Comparison of ENCODE assay signal across 31 cellular contexts in genomic region chr14:101773378-101773777, GRCh38. TPM values are rescaled to one million over a fixed set of nuclear protein-coding genes. Genes with fewer than 3 reads are reported as not detected.
A peak's percentile ranks its signal among the peaks of the same experiment; 100 is the strongest.
DNase-seq lines count a peak whose midpoint lies in the region; ATAC-seq and TF ChIP-seq lines count a peak whose summit lies in the region.
"Had no signal": no experiment of that assay in that cellular context is flagged by ENCODE, and none has a peak within 500 bp of the region (broad histone marks: within the 10 kb centered on the region; RNA-seq: fewer than 3 reads in every experiment).

No MANE protein-coding gene starts in this region.

- H3K27ac ChIP-seq in HEK293 (ENCODE audit: extremely low read depth, low read depth, low read length): no peak overlapping the region
- peak overlapping the region; percentile 70 for H3K27ac ChIP-seq in SJCRH30
- H3K27ac ChIP-seq in esophagus muscularis mucosa (replicated peaks in 1 of 4): no peak overlapping the region
- no peak overlapping the region for H3K27ac ChIP-seq in endodermal cell (ENCODE audit: low read depth, low read length)
- H3K27ac ChIP-seq: colonic mucosa, lower lobe of right lung, neural progenitor cell, parathyroid adenoma, right atrium auricular region, upper lobe of left lung, VCaP had no signal

- intact Hi-C loops in esophagus muscularis mucosa (cut with DNase I): no loop called here

- H3K4me1 Mint-ChIP-seq in stimulated activated naive B cell treated with anti-CD40 and anti-IgM and Interleukin-4, amounts not matched to agents 10 μg/mL and 1 μg/mL and 100 μg/mL, for 72 hours: peaks cover 48 to 56% of the 10 kb centered on the region in 2 donors
- peaks cover 1% of the 10 kb centered on the region for H3K4me1 Mint-ChIP-seq in endodermal cell
- H3K4me1 Mint-ChIP-seq: CD14-positive monocyte had no signal

- POLR2A ChIA-PET in HEK293 (lab: Yijun Ruan, JAX): no interaction called here

- H3K27me3 Mint-ChIP-seq in stimulated activated naive B cell treated with anti-CD40 and anti-IgM and Interleukin-4, amounts not matched to agents 10 μg/mL and 1 μg/mL and 100 μg/mL, for 72 hours: no peaks in the 10 kb centered on the region
- H3K27me3 Mint-ChIP-seq in endodermal cell (ENCODE audit: insufficient read depth): peaks cover 14% of the 10 kb centered on the region
- H3K27me3 Mint-ChIP-seq: activated CD4-positive, alpha-beta T cell treated with anti-CD3 and anti-CD28 coated beads, Interleukin-2, amount 10 ng/mL, durations not matched to agents 24 days and 14 days had no signal

- no peak overlapping the region for H3K9ac ChIP-seq in endodermal cell (ENCODE audit: extremely low read depth, low read length, poor library complexity, severe bottlenecking)
- H3K9ac ChIP-seq: neural progenitor cell, parathyroid adenoma had no signal

- H3K27ac Mint-ChIP-seq in stimulated activated naive B cell treated with anti-CD40 and anti-IgM and Interleukin-4, amounts not matched to agents 10 μg/mL and 1 μg/mL and 100 μg/mL, for 72 hours: peak overlapping the region; percentile 51
- H3K27ac Mint-ChIP-seq in endodermal cell: no peak overlapping the region
- H3K27ac Mint-ChIP-seq: activated CD4-positive, alpha-beta T cell treated with anti-CD3 and anti-CD28 coated beads, Interleukin-2, amount 10 ng/mL, durations not matched to agents 24 days and 14 days; T-helper 2 cell treated with Interferon-gamma antibody and Interleukin-4, amounts not matched to agents 5 μg/mL and 100 μg/mL, for 36 hours had no signal

- no peak overlapping the region for H3K4me3 Mint-ChIP-seq in stimulated activated naive B cell treated with anti-CD40 and anti-IgM and Interleukin-4, amounts not matched to agents 10 μg/mL and 1 μg/mL and 100 μg/mL, for 72 hours
- no peak overlapping the region for H3K4me3 Mint-ChIP-seq in endodermal cell
- H3K4me3 Mint-ChIP-seq: activated CD4-positive, alpha-beta T cell treated with anti-CD3 and anti-CD28 coated beads, Interleukin-2, amount 10 ng/mL, durations not matched to agents 24 days and 14 days; activated T-cell treated with anti-CD3 and anti-CD28 coated beads, Interleukin-2, amount 50 U/mL, for 4 hours; neural progenitor cell; T-helper 2 cell treated with Interferon-gamma antibody and Interleukin-4, amounts not matched to agents 5 μg/mL and 100 μg/mL, for 36 hours had no signal

- WGBS in esophagus muscularis mucosa: 86% methylated on average over 2 of the region's 2 CpGs
- 89 to 90% methylated on average over 2 of the region's 2 CpGs for WGBS in endodermal cell (ENCODE audit: insufficient coverage in 1 of 2, insufficient read length in 1 of 2), 2 experiments

- no peaks in the 10 kb centered on the region for H3K9me3 Mint-ChIP-seq in stimulated activated naive B cell treated with anti-CD40 and anti-IgM and Interleukin-4, amounts not matched to agents 10 μg/mL and 1 μg/mL and 100 μg/mL, for 72 hours
- no peaks in the 10 kb centered on the region for H3K9me3 Mint-ChIP-seq in endodermal cell
- H3K9me3 Mint-ChIP-seq: activated CD4-positive, alpha-beta T cell treated with anti-CD3 and anti-CD28 coated beads, Interleukin-2, amount 10 ng/mL, durations not matched to agents 24 days and 14 days; activated T-cell treated with anti-CD3 and anti-CD28 coated beads, Interleukin-2, amount 50 U/mL, for 4 hours; neural progenitor cell had no signal

- no peak for TF ChIP-seq EP300 in esophagus muscularis mucosa (IDR thresholded peaks at IDR 0.05)

- H3K27me3 ChIP-seq in SJCRH30 (no peaks in the 10 kb centered on the region), esophagus muscularis mucosa (no peaks in the 10 kb centered on the region), endodermal cell (ENCODE audit: control insufficient read depth, insufficient read depth, low read length, poor library complexity, severe bottlenecking) (peaks cover 12% of the 10 kb centered on the region)
- H3K27me3 ChIP-seq: breast epithelium, colonic mucosa, heart left ventricle, right atrium auricular region, upper lobe of left lung had no signal

- H3K9me3 ChIP-seq in HEK293 (ENCODE audit: control insufficient read depth, insufficient read depth, low read depth, low read length) (no peaks in the 10 kb centered on the region), SJCRH30 (replicated peaks) (no peaks in the 10 kb centered on the region), esophagus muscularis mucosa (no peaks in the 10 kb centered on the region), endodermal cell (ENCODE audit: control insufficient read depth, low read length) (peaks cover 7% of the 10 kb centered on the region)
- H3K9me3 ChIP-seq: breast epithelium, colonic mucosa, heart left ventricle, lower lobe of right lung, mucosa of descending colon, right atrium auricular region, upper lobe of left lung had no signal

- H3K4me1 ChIP-seq in HEK293 (ENCODE audit: control insufficient read depth, insufficient read depth, low read length) (peaks cover 13% of the 10 kb centered on the region), SJCRH30 (peaks cover 43% of the 10 kb centered on the region), esophagus muscularis mucosa (peaks cover 3 to 35% (median 19%) of the 10 kb centered on the region in 4 donors), endodermal cell (ENCODE audit: control insufficient read depth, insufficient read depth, low read length) (no peaks in the 10 kb centered on the region)
- H3K4me1 ChIP-seq: colonic mucosa, neural progenitor cell had no signal

- ATAC-seq in stimulated activated naive B cell treated with anti-CD40 and anti-IgM and Interleukin-4, amounts not matched to agents 10 μg/mL and 1 μg/mL and 100 μg/mL, for 72 hours (replicated peaks): no peak
- ATAC-seq in HG02981 (IDR thresholded peaks at IDR 0.05; ENCODE audit: unreplicated experiment): no peak
- ATAC-seq: activated T-cell treated with anti-CD3 and anti-CD28 coated beads, Interleukin-2, amount 50 U/mL, for 4 hours; mucosa of descending colon; Right ventricle myocardium inferior had no signal

- no peaks in the 10 kb centered on the region for H3K36me3 ChIP-seq in HEK293 (ENCODE audit: control insufficient read depth in 2 of 2, insufficient read depth in 1 of 2, low read length in 2 of 2)
- no peaks in the 10 kb centered on the region for H3K36me3 ChIP-seq in SJCRH30
- peaks cover 0 to 3% (median 0%) of the 10 kb centered on the region in 4 donors for H3K36me3 ChIP-seq in esophagus muscularis mucosa
- no peaks in the 10 kb centered on the region for H3K36me3 ChIP-seq in endodermal cell (ENCODE audit: control insufficient read depth, insufficient read depth, low read length)
- H3K36me3 ChIP-seq: breast epithelium, colonic mucosa, heart left ventricle, lower lobe of right lung, neural progenitor cell, right atrium auricular region, upper lobe of left lung had no signal

- no peak for TF ChIP-seq POLR2A in esophagus muscularis mucosa (IDR thresholded peaks at IDR 0.05; ENCODE audit: low read depth)

- TF ChIP-seq CTCF in HEK293 (tag by site-specific recombination; IDR thresholded peaks at IDR 0.05): no peak
- TF ChIP-seq CTCF in esophagus muscularis mucosa (IDR thresholded peaks at IDR 0.05): no peak
- no peak for TF ChIP-seq CTCF in endodermal cell (conservative IDR thresholded peaks at IDR 0.05)

- H3K36me3 Mint-ChIP-seq in stimulated activated naive B cell treated with anti-CD40 and anti-IgM and Interleukin-4, amounts not matched to agents 10 μg/mL and 1 μg/mL and 100 μg/mL, for 72 hours: peaks cover 3 to 4% of the 10 kb centered on the region in 2 donors
- H3K36me3 Mint-ChIP-seq in endodermal cell (ENCODE audit: low read depth): peaks cover 5% of the 10 kb centered on the region
- H3K36me3 Mint-ChIP-seq: CD14-positive monocyte had no signal

- DNase-seq in SJCRH30 (no peak), esophagus muscularis mucosa (ENCODE audit: extremely low spot score) (peak; percentile 55), endodermal cell (no peak)
- DNase-seq in stimulated activated naive B cell treated with anti-CD40 and anti-IgM and Interleukin-4, amounts not matched to agents 10 μg/mL and 1 μg/mL and 100 μg/mL, for 72 hours: no peak
- no peak for DNase-seq in activated effector memory CD4-positive, alpha-beta T cell treated with anti-CD3 and anti-CD28 coated beads, Interleukin-2, amount 50 U/mL, for 16 hours
- DNase-seq: activated CD4-positive, alpha-beta T cell treated with anti-CD3 and anti-CD28 coated beads, Interleukin-2, amount 10 ng/mL, durations not matched to agents 24 days and 14 days; activated naive CD4-positive, alpha-beta T cell; activated T-cell treated with anti-CD3 and anti-CD28 coated beads, Interleukin-2, amount 50 U/mL, for 4 hours; colonic mucosa; effector memory CD4-positive, alpha-beta T cell; foreskin fibroblast; heart left ventricle; lower lobe of right lung; mucosa of descending colon; NCI-H1417; NCI-H2107; NCI-H446; NCI-H82; stimulated activated CD4-positive, alpha-beta T cell treated with anti-CD3 and anti-CD28 coated beads, Interleukin-2, amount 100 ng/mL, for 24 hours; upper lobe of left lung had no signal

- CTCF ChIA-PET in HEK293 (lab: Yijun Ruan, JAX): no interaction called here

- no peak overlapping the region for H3K4me3 ChIP-seq in HEK293 (ENCODE audit: low read depth, low read length)
- no peak overlapping the region for H3K4me3 ChIP-seq in SJCRH30
- no peak overlapping the region for H3K4me3 ChIP-seq in esophagus muscularis mucosa
- H3K4me3 ChIP-seq in endodermal cell (ENCODE audit: low read length): no peak overlapping the region
- H3K4me3 ChIP-seq: breast epithelium, colonic mucosa, heart left ventricle, lower lobe of right lung, mucosa of descending colon, neural progenitor cell, right atrium auricular region, smooth muscle cell, upper lobe of left lung had no signal

TF ChIP-seq in HEK293, 187 proteins besides CTCF, POLR2A, EP300 and RAD21:
- TF ChIP-seq ZNF610 (tag by site-specific recombination; IDR thresholded peaks at IDR 0.05; ENCODE audit: borderline replicate concordance) (no peak), ZNF121 (tag by site-specific recombination; IDR thresholded peaks at IDR 0.05) (peak; percentile 60; the same call in 1 of the 2 replicates)

RNA-seq across cellular contexts. Expression of gene PPP2R5C, which starts 11.9 kb away (rescaled TPM):
- total RNA-seq in SJCRH30 (2014; rRNA removed; shearing (Covaris generic)): 138 and 161 TPM in 2 replicates
- total RNA-seq in esophagus muscularis mucosa (100 to 1,000 TPM; 103 to 142 (median 131) TPM), endodermal cell (100 to 1,000 TPM; 116 to 117 TPM)
- 151 TPM for polyA plus RNA-seq in endodermal cell (2013, experiment 1 of 2)
- 146 TPM for polyA plus RNA-seq in endodermal cell (2013, experiment 2 of 2)
